In the genomic region with DNA sequence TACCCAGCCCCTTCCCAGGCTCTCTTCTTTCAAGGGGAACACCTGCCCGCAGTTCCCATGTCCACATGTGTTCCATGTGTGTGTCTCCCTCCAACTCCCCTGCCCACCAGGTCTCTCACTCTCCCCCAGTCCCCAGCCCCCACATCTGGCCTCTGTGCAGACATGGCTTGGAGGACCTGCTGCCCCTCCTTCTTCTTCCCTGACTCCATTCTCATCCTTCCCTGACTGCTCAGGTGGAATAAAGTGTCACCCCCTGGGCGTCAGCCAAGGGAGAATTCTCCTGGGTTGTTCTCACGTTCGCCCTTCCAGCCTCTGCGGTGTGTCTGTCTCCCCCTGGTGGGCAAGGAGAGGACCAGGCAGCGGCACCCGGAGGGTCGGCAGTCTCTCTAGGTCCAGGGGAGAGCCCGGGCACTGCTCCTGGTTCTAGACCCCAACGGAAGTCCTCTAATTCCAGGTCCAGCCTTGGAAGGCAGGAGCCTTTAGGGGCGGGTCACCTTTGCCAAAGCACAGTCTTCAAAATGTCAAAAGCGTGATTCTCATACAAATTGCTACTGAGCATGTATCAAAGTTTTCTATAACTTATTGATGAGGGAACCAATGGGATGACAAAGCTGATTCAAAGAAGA, we compare ENCODE assay signal across 8 cellular contexts. TPM values are rescaled to one million over a fixed set of nuclear protein-coding genes. Genes with fewer than 3 reads are reported as not detected.
DNase-seq lines count a peak whose midpoint lies in the region; ATAC-seq, FAIRE-seq and TF ChIP-seq lines count a peak whose summit lies in the region.

No MANE protein-coding gene starts in this region.

- peak; percentile 36 to 72 for DNase-seq in NCI-H524 (lab: John Stamatoyannopoulos, UW)
- DNase-seq in NCI-H524 treated with DMSO at 0.1 percent for 48 hours (lab: John Stamatoyannopoulos, UW), result no peak
- peak; percentile 52 for DNase-seq in NCI-H1436 treated with DMSO at 0.1 percent for 48 hours (lab: John Stamatoyannopoulos, UW)
- DNase-seq in T-helper 9 cell, result peak; percentile 63
- DNase-seq in astrocyte of the cerebellum (ENCODE audit: low read depth), result peak; percentile 18
- peak; percentile 15 for DNase-seq in keratinocyte (ENCODE audit: low read depth, low spot score)
- DNase-seq in stimulated activated CD4-positive, alpha-beta T cell treated with anti-CD3 and anti-CD28 coated beads, Interleukin-4, amount 100 ng/mL, for 4 hours, result peak; percentile 64 to 72

- no peaks in the 10 kb centered on the region for H3K79me2 ChIP-seq in keratinocyte (ENCODE audit: control insufficient read depth, insufficient read depth, low read length)

- no peak overlapping the region for H2AFZ ChIP-seq in keratinocyte (ENCODE audit: control insufficient read depth, low read length)

- H3K36me3 ChIP-seq in keratinocyte (ENCODE audit: control insufficient read depth in 2 of 2, extremely low read depth in 1 of 2, insufficient read depth in 2 of 2, low read length in 2 of 2), result no peaks in the 10 kb centered on the region

- no peak overlapping the region for H3K27ac ChIP-seq in keratinocyte (ENCODE audit: control insufficient read depth, insufficient read depth, low read length)

- no peak overlapping the region for H3K4me3 ChIP-seq in astrocyte of the cerebellum (ENCODE audit: low read depth, low read length)
- H3K4me3 ChIP-seq in keratinocyte (ENCODE audit: control insufficient read depth in 2 of 3, extremely low read depth in 1 of 3, insufficient read depth in 2 of 3, low read depth in 1 of 3, low read length in 3 of 3), result no peak overlapping the region

- no peak for ATAC-seq in HG03521 (IDR thresholded peaks at IDR 0.05; ENCODE audit: unreplicated experiment)

- peaks cover 24% of the 10 kb centered on the region for H3K27me3 ChIP-seq in keratinocyte (ENCODE audit: control insufficient read depth, extremely low read depth, insufficient read depth, low read length)

- in situ Hi-C loops in astrocyte of the cerebellum (cut with HindIII; ENCODE audit: low sequenced_read_pairs), result no loop called here

- dilution Hi-C loops in keratinocyte (cut with MboI; ENCODE audit: extremely low pct_ligation_motif_present, low sequenced_read_pairs), result no loop called here

- H3K9me1 ChIP-seq in keratinocyte (ENCODE audit: control insufficient read depth, extremely low read depth, insufficient read depth, low read length), result no peaks in the 10 kb centered on the region

- H3K4me1 ChIP-seq in keratinocyte (ENCODE audit: control insufficient read depth, extremely low read depth, insufficient read depth, low read length), result no peaks in the 10 kb centered on the region

- H4K20me1 ChIP-seq in keratinocyte (ENCODE audit: control insufficient read depth, extremely low read depth, insufficient read depth, low read length), result no peaks in the 10 kb centered on the region

- H3K4me2 ChIP-seq in keratinocyte (ENCODE audit: control insufficient read depth, extremely low read depth, insufficient read depth, low read depth, low read length), result no peak overlapping the region

- no peak for FAIRE-seq in keratinocyte (lab: Jason Lieb, UNC)

- TF ChIP-seq CTCF in astrocyte of the cerebellum (IDR thresholded peaks at IDR 0.05; ENCODE audit: low read depth, low read length, missing control alignments) (peak; percentile 94), keratinocyte (optimal IDR thresholded peaks at IDR 0.05 in 1 of 3, IDR thresholded peaks at IDR 0.05 in 1 of 3, conservative IDR thresholded peaks at IDR 0.05 in 1 of 3; ENCODE audit: extremely low read depth in 1 of 3, insufficient read depth in 2 of 3, low read length in 3 of 3) (peak; percentile 81 to 95 (median 84))

- H3K9me3 ChIP-seq in keratinocyte (ENCODE audit: control insufficient read depth, low read depth, low read length), result no peaks in the 10 kb centered on the region

- no peak overlapping the region for H3K9ac ChIP-seq in keratinocyte (ENCODE audit: control insufficient read depth, extremely low read depth, insufficient read depth, low read length)

RNA-seq across cellular contexts. Expression of a gene that starts 50.5 kb away (rescaled TPM):
- 0.12 to 0.17 TPM in 2 of 3 replicates, not detected in the other for polyA plus RNA-seq in keratinocyte
- not detected for polyA plus RNA-seq in keratinocyte (2011; ENCODE audit: low read depth)
- not detected in 2 replicates for polyA plus RNA-seq in keratinocyte (2011; cell fraction: cytosol; rRNA removed)
- 0.25 TPM in 1 of 2 replicates, not detected in the other for polyA plus RNA-seq in keratinocyte (2011; cell fraction: nucleus; rRNA removed)
- polyA plus RNA-seq in keratinocyte (2012; ENCODE audit: low replicate concordance), result 0.10 TPM in 1 of 2 replicates, not detected in the other
- polyA minus RNA-seq in keratinocyte, result 0.89 TPM in 1 of 3 replicates, not detected in the others
- polyA minus RNA-seq in keratinocyte (2011; cell fraction: cytosol; rRNA and poly(A)+ RNA removed), result not detected
- not detected in 2 replicates for polyA minus RNA-seq in keratinocyte (2011; cell fraction: nucleus; rRNA and poly(A)+ RNA removed)

RNA-seq across cellular contexts. Expression of a gene that starts 57.4 kb away (rescaled TPM):
- polyA plus RNA-seq in keratinocyte, result not detected in 3 replicates
- not detected for polyA plus RNA-seq in keratinocyte (2011; ENCODE audit: low read depth)
- polyA plus RNA-seq in keratinocyte (2011; cell fraction: cytosol; rRNA removed), result not detected in 2 replicates
- not detected in 2 replicates for polyA plus RNA-seq in keratinocyte (2011; cell fraction: nucleus; rRNA removed)
- not detected in 2 replicates for polyA plus RNA-seq in keratinocyte (2012; ENCODE audit: low replicate concordance)
- polyA minus RNA-seq in keratinocyte, result not detected in 3 replicates
- polyA minus RNA-seq in keratinocyte (2011; cell fraction: cytosol; rRNA and poly(A)+ RNA removed), result not detected
- not detected in 2 replicates for polyA minus RNA-seq in keratinocyte (2011; cell fraction: nucleus; rRNA and poly(A)+ RNA removed)
